8 cellular contexts compared by ENCODE assay signal in genomic region chr12:56645717-56646446, GRCh38. TPM values are rescaled to one million over a fixed set of nuclear protein-coding genes. Genes with fewer than 3 reads are reported as not detected.
A peak's percentile ranks its signal among the peaks of the same experiment; 100 is the strongest.
DNase-seq lines count a peak whose midpoint lies in the region; ATAC-seq and TF ChIP-seq lines count a peak whose summit lies in the region.

Gene ATP5F1B (minus strand): TSS chr12:56645984. CDS start chr12:56645963, 21 bp downstream.

- peaks cover 1% of the 10 kb centered on the region for H3K27me3 Mint-ChIP-seq in HFFc6 (ENCODE audit: insufficient read depth)
- H3K27me3 Mint-ChIP-seq in activated naive CD4-positive, alpha-beta T cell treated with anti-CD3 and anti-CD28 coated beads, Interleukin-2, amount 10 ng/mL, durations not matched to agents 7 days and 5 days, result no peaks in the 10 kb centered on the region

- H3K4me3 Mint-ChIP-seq in HFFc6, result peak within 1 kb of the TSS; percentile 98
- H3K4me3 Mint-ChIP-seq in activated naive CD4-positive, alpha-beta T cell treated with anti-CD3 and anti-CD28 coated beads, Interleukin-2, amount 10 ng/mL, durations not matched to agents 7 days and 5 days, result peak within 1 kb of the TSS; percentile 92

- H3K9me3 ChIP-seq in SK-N-MC (ENCODE audit: low read depth, low read length) (no peaks in the 10 kb centered on the region), gastroesophageal sphincter (no peaks in the 10 kb centered on the region), neutrophil (no peaks in the 10 kb centered on the region)

- peak; percentile 99 for ATAC-seq in gastroesophageal sphincter

- CTCF ChIA-PET in activated naive CD4-positive, alpha-beta T cell treated with anti-CD3 and anti-CD28 coated beads, Interleukin-2, amount 10 ng/mL, durations not matched to agents 7 days and 5 days (lab: Charles Lee), result interaction anchor here (0.7 to 2.8 kb wide), 5 partner anchors 9 to 77 kb away, joined by 3 to 18 read pairs (median 5); no protein-coding TSS in a partner anchor

- peaks cover 40% of the 10 kb centered on the region for H3K36me3 ChIP-seq in SK-N-MC (ENCODE audit: insufficient read depth, low read length)
- peaks cover 5 to 38% of the 10 kb centered on the region in 2 donors for H3K36me3 ChIP-seq in gastroesophageal sphincter
- H3K36me3 ChIP-seq in neutrophil, result peaks cover 36% of the 10 kb centered on the region

- H3K36me3 Mint-ChIP-seq in HFFc6 (ENCODE audit: low read depth), result peaks cover 38% of the 10 kb centered on the region
- H3K36me3 Mint-ChIP-seq in activated naive CD4-positive, alpha-beta T cell treated with anti-CD3 and anti-CD28 coated beads, Interleukin-2, amount 10 ng/mL, durations not matched to agents 7 days and 5 days, result peaks cover 37% of the 10 kb centered on the region

- DNase-seq in GM04503 (ENCODE audit: low read depth) (peak; percentile 100), HFFc6 (peak; percentile 100), NB4 (ENCODE audit: low read depth) (peak; percentile 100), SK-N-MC (ENCODE audit: low read depth, low spot score) (peak; percentile 100), substantia nigra (lab: John Stamatoyannopoulos, UW) (peak; percentile 48 to 98 (median 92))
- peak; percentile 96 for DNase-seq in activated naive CD4-positive, alpha-beta T cell treated with anti-CD3 and anti-CD28 coated beads, Interleukin-2, amount 10 ng/mL, durations not matched to agents 7 days and 5 days

- H3K9ac ChIP-seq in SK-N-MC (ENCODE audit: insufficient read length), result peak within 1 kb of the TSS; percentile 97

- peak within 1 kb of the TSS; percentile 91 for H3K27ac ChIP-seq in SK-N-MC
- peak within 1 kb of the TSS; percentile 94 to 96 (median 96) for H3K27ac ChIP-seq in gastroesophageal sphincter
- peak within 1 kb of the TSS; percentile 83 for H3K27ac ChIP-seq in neutrophil
- H3K27ac ChIP-seq in substantia nigra (ENCODE audit: low read depth, low read length, poor library complexity, severe bottlenecking), result peak within 1 kb of the TSS; percentile 95

- H3K27ac Mint-ChIP-seq in HFFc6, result peak within 1 kb of the TSS; percentile 98
- peak within 1 kb of the TSS; percentile 96 for H3K27ac Mint-ChIP-seq in activated naive CD4-positive, alpha-beta T cell treated with anti-CD3 and anti-CD28 coated beads, Interleukin-2, amount 10 ng/mL, durations not matched to agents 7 days and 5 days

- no peak; the same call in 1 of the 2 replicates for TF ChIP-seq CTCF in HFFc6 (IDR thresholded peaks at IDR 0.05)
- no peak for TF ChIP-seq CTCF in NB4 (IDR thresholded peaks at IDR 0.05; ENCODE audit: low read depth, low read length)
- TF ChIP-seq CTCF in gastroesophageal sphincter (IDR thresholded peaks at IDR 0.05), result peak in 1 of 4 experiments; percentile 16
- TF ChIP-seq CTCF in neutrophil (IDR thresholded peaks at IDR 0.05), result peak; percentile 53

- TF ChIP-seq POLR2A in NB4 (IDR thresholded peaks at IDR 0.05; ENCODE audit: extremely low read depth, insufficient read length), result peak; percentile 99
- peak; percentile 97 to 98 for TF ChIP-seq POLR2A in gastroesophageal sphincter (IDR thresholded peaks at IDR 0.05)

- H3K9me3 Mint-ChIP-seq in HFFc6, result no peaks in the 10 kb centered on the region
- no peaks in the 10 kb centered on the region for H3K9me3 Mint-ChIP-seq in activated naive CD4-positive, alpha-beta T cell treated with anti-CD3 and anti-CD28 coated beads, Interleukin-2, amount 10 ng/mL, durations not matched to agents 7 days and 5 days

- TF ChIP-seq EP300 in gastroesophageal sphincter (IDR thresholded peaks at IDR 0.05), result no peak

- H3K4me3 ChIP-seq in NB4 (ENCODE audit: low read depth, low read length) (peak within 1 kb of the TSS; percentile 99), SK-N-MC (peak within 1 kb of the TSS; percentile 94), gastroesophageal sphincter (peak within 1 kb of the TSS; percentile 89 to 96), neutrophil (ENCODE audit: low read depth in 1 of 2, low read length in 1 of 2) (peak within 1 kb of the TSS; percentile 77 to 79)

- WGBS in gastroesophageal sphincter (ENCODE audit: low coverage in 1 of 2), 2 donors, result 0% methylated on average over 8 to 15 of the region's 39 CpGs

- no peaks in the 10 kb centered on the region for H3K27me3 ChIP-seq in gastroesophageal sphincter
- H3K27me3 ChIP-seq in neutrophil, result no peaks in the 10 kb centered on the region

- H3K4me1 Mint-ChIP-seq in HFFc6 (ENCODE audit: low read depth), result peaks cover 25% of the 10 kb centered on the region
- H3K4me1 Mint-ChIP-seq in activated naive CD4-positive, alpha-beta T cell treated with anti-CD3 and anti-CD28 coated beads, Interleukin-2, amount 10 ng/mL, durations not matched to agents 7 days and 5 days, result peaks cover 35% of the 10 kb centered on the region

- H3K4me1 ChIP-seq in gastroesophageal sphincter (peaks cover 4 to 49% (median 13%) of the 10 kb centered on the region in 3 donors), neutrophil (ENCODE audit: control insufficient read depth in 1 of 2, insufficient read depth in 1 of 2, low read depth in 1 of 2, low read length in 1 of 2) (peaks cover 17 to 25% of the 10 kb centered on the region in 2 experiments)

RNA-seq across cellular contexts. Expression of gene ATP5F1B, which starts in this region (rescaled TPM):
- total RNA-seq in HFFc6 (2021; fragmentation: NEBNext Ultra II Directional; extraction: Animal tissue kit (Norgen Biotek cat#: 25700)), result 100 to 1,000 TPM; 690 to 799 (median 765) TPM
- total RNA-seq in gastroesophageal sphincter, result 100 to 1,000 TPM; 315 to 472 (median 432) TPM

Comparison
In these comparisons a context has a peak if more than half of its experiments do, and no peak if none do; other contexts are left out.
1. Peak in every context shown above with its lines: DNase-seq, ATAC-seq, H3K4me3 ChIP-seq and H3K27ac ChIP-seq.